In the genomic region with DNA sequence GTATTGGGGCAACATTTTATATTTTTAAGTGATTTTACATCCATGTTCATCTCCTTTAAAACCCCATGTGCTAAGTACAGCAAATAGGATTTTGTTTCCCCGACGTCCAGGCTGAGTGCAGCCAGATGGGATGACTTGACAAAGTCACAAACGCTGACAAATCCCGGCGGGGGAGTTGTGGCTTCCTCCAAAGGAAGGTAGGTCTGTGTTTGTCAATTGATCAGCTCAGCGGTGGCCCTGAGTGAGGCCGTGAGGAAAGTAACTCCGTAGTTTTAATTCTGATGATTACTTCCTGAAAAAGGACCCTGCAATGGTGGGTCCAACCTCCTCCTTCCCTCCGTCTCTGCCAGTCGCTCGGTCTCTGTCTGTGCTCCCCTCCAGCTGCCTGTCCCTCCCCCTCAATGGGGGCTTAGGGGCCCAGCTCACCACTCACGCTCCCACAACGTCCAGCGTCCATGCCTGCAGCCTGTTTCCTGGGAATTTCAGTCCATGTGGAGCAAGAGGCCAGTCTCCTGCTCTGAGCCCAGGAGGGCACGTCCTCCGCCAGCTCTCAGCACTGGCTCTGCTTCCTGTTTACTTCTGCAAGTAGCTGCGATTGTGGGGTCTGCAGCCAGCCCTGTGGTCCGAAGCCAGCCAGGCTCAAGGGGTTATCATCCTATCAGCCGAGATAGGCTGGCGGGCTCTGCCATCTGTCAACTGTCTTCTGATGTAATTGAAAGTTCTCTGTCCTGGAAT, we compare ENCODE assay signal across 14 cellular contexts.
A peak's percentile ranks its signal among the peaks of the same experiment; 100 is the strongest.
DNase-seq lines count a peak whose midpoint lies in the region; ATAC-seq and TF ChIP-seq lines count a peak whose summit lies in the region.
"Had no signal": no experiment of that assay in that cellular context is flagged by ENCODE, and none has a peak within 500 bp of the region (broad histone marks: within the 10 kb centered on the region; RNA-seq: fewer than 3 reads in every experiment).

No MANE protein-coding gene starts in this region.

- no peak overlapping the region for H2AK5ac ChIP-seq in mesendoderm (ENCODE audit: low read length)

- H3K18ac ChIP-seq in mesendoderm (ENCODE audit: low read length): peak overlapping the region; percentile 23

- TF ChIP-seq CTCF in mammary epithelial cell (conservative IDR thresholded peaks at IDR 0.05 in 1 of 2, IDR thresholded peaks at IDR 0.05 in 1 of 2; ENCODE audit: extremely low read depth in 1 of 2, insufficient read depth in 1 of 2, low read depth in 1 of 2, low read length in 2 of 2) (no peak), breast epithelium (IDR thresholded peaks at IDR 0.05) (no peak), endothelial cell (IDR thresholded peaks at IDR 0.05; ENCODE audit: unreplicated experiment) (no peak)

- H2AFZ ChIP-seq in mammary epithelial cell (ENCODE audit: low read depth, low read length): peak overlapping the region; percentile 36

- DNase-seq in mammary epithelial cell: no peak
- DNase-seq in breast epithelium (ENCODE audit: low spot score in 2 of 2): no peak
- DNase-seq in endothelial cell (ENCODE audit: low spot score): peak; percentile 33
- DNase-seq in mesendoderm: peak; percentile 89
- no peak for DNase-seq in activated T-cell treated with anti-CD3 and anti-CD28 coated beads, Interleukin-2, amount 50 U/mL, for 1 hour
- DNase-seq: DMS 273 treated with DMSO at 0.1 percent for 48 hours, NCI-H1417 had no signal

- H3K36me3 Mint-ChIP-seq in endothelial cell (ENCODE audit: low read depth, unreplicated experiment): no peaks in the 10 kb centered on the region

- H3K4me3 Mint-ChIP-seq in endothelial cell (ENCODE audit: unreplicated experiment): peak overlapping the region; percentile 45
- H3K4me3 Mint-ChIP-seq: T-helper 1 cell treated with Interleukin-12 subunit alpha and Interleukin-12 subunit beta and Interleukin-4 antibody, amounts not matched to agents 30 μg/mL and 1 μg/mL, for 36 hours had no signal

- peak overlapping the region; percentile 90 for H3K56ac ChIP-seq in mesendoderm (ENCODE audit: low read length)

- H2BK15ac ChIP-seq in mesendoderm (replicated peaks; ENCODE audit: low read depth): no peak overlapping the region

- H3K79me2 ChIP-seq in mammary epithelial cell (ENCODE audit: insufficient read depth, low read length) (no peaks in the 10 kb centered on the region), mesendoderm (ENCODE audit: control insufficient read depth, insufficient read depth, low read length) (no peaks in the 10 kb centered on the region)

- H4K20me1 ChIP-seq in mammary epithelial cell (ENCODE audit: insufficient read depth, low read length): no peaks in the 10 kb centered on the region

- H3K4ac ChIP-seq in mesendoderm (ENCODE audit: low read depth, low read length): peak overlapping the region; percentile 66

- H4K5ac ChIP-seq in mesendoderm (ENCODE audit: low read length): peak overlapping the region; percentile 50

- no peaks in the 10 kb centered on the region for H3K9me3 Mint-ChIP-seq in endothelial cell (ENCODE audit: unreplicated experiment)
- H3K9me3 Mint-ChIP-seq: T-helper 1 cell treated with Interleukin-12 subunit alpha and Interleukin-12 subunit beta and Interleukin-4 antibody, amounts not matched to agents 30 μg/mL and 1 μg/mL, for 36 hours had no signal

- no peaks in the 10 kb centered on the region for H3K79me1 ChIP-seq in mesendoderm (ENCODE audit: low read length)

- WGBS in mammary epithelial cell (ENCODE audit: low coverage, missing lambda C conversion rate): 10% methylated on average over 17 of the region's 20 CpGs
- WGBS in mesendoderm (ENCODE audit: extremely low coverage, insufficient coverage, low lambda C conversion rate): no CpG with 5 or more reads among the region's 20 CpGs

- intact Hi-C loops in mammary epithelial cell (cut with micrococcal nuclease): no loop called here
- intact Hi-C loops in breast epithelium (cut with DNase I; ENCODE audit: low total_unique reads): no loop called here

- dilution Hi-C loops in mammary epithelial cell (cut with HindIII; ENCODE audit: low sequenced_read_pairs): no loop called here

- in situ Hi-C loops in mammary epithelial cell (cut with MboI; ENCODE audit: low sequenced_read_pairs in 2 of 2): no loop called here

- no peak overlapping the region for H3K27ac ChIP-seq in mammary epithelial cell (ENCODE audit: insufficient read depth, low read depth, low read length)
- no peak overlapping the region for H3K27ac ChIP-seq in breast epithelium
- peak overlapping the region; percentile 25 for H3K27ac ChIP-seq in mesendoderm (ENCODE audit: low read depth, low read length)
- H3K27ac ChIP-seq: HL-60, neutrophil had no signal

- H3K36me3 ChIP-seq in mammary epithelial cell (ENCODE audit: insufficient read depth, low read length) (no peaks in the 10 kb centered on the region), breast epithelium (no peaks in the 10 kb centered on the region), mesendoderm (ENCODE audit: control insufficient read depth, insufficient read depth, low read length) (no peaks in the 10 kb centered on the region)
- H3K36me3 ChIP-seq: adrenal gland, neutrophil had no signal

- no peak overlapping the region for H2BK120ac ChIP-seq in mesendoderm (ENCODE audit: low read depth, low read length)

- H4K8ac ChIP-seq in mesendoderm (ENCODE audit: low read depth, low read length): no peak overlapping the region

- H3K9me3 ChIP-seq in mammary epithelial cell (replicated peaks; ENCODE audit: insufficient read depth, low read length): no peaks in the 10 kb centered on the region
- no peaks in the 10 kb centered on the region for H3K9me3 ChIP-seq in breast epithelium
- H3K9me3 ChIP-seq: adrenal gland, neutrophil had no signal

- H3K9ac ChIP-seq in mammary epithelial cell (ENCODE audit: insufficient read depth, low read length) (no peak overlapping the region), mesendoderm (ENCODE audit: low read length) (peak overlapping the region; percentile 67)

- H3K27me3 Mint-ChIP-seq in endothelial cell (ENCODE audit: unreplicated experiment): peaks cover 3% of the 10 kb centered on the region

- no peak overlapping the region for H3K4me3 ChIP-seq in mammary epithelial cell (replicated peaks in 1 of 3; ENCODE audit: insufficient read depth in 1 of 3, low read depth in 2 of 3, low read length in 3 of 3)
- no peak overlapping the region for H3K4me3 ChIP-seq in breast epithelium
- no peak overlapping the region for H3K4me3 ChIP-seq in mesendoderm (ENCODE audit: low read length)
- H3K4me3 ChIP-seq: adrenal gland had no signal

- H3K27me3 ChIP-seq in mammary epithelial cell (ENCODE audit: insufficient read depth, low read length) (peaks cover 1% of the 10 kb centered on the region), breast epithelium (peaks cover 0 to 89% of the 10 kb centered on the region in 2 donors), mesendoderm (ENCODE audit: insufficient read depth, low read length, poor library complexity) (no peaks in the 10 kb centered on the region)

- H3K23ac ChIP-seq in mesendoderm (ENCODE audit: low read length): peak overlapping the region; percentile 83

- TF ChIP-seq POLR2A in breast epithelium (IDR thresholded peaks at IDR 0.05): no peak

- peak overlapping the region; percentile 95 for H2BK5ac ChIP-seq in mesendoderm (ENCODE audit: low read length)

- no TSS peak for BruUV-seq in mammary epithelial cell (replicated peaks; lab: Mats Ljungman, UMichigan)

- H3K4me1 Mint-ChIP-seq in endothelial cell (ENCODE audit: unreplicated experiment): peaks cover 15% of the 10 kb centered on the region

- H3K4me1 ChIP-seq in mammary epithelial cell (ENCODE audit: insufficient read depth, low read length) (no peaks in the 10 kb centered on the region), breast epithelium (no peaks in the 10 kb centered on the region), mesendoderm (ENCODE audit: control insufficient read depth, low read depth, low read length) (peaks cover 10% of the 10 kb centered on the region)
- H3K4me1 ChIP-seq: adrenal gland had no signal

- CTCF ChIA-PET in mammary epithelial cell (lab: Charles Lee; ENCODE audit: low non-redundant PET): no interaction called here

- no peak for ATAC-seq in GM19035 (IDR thresholded peaks at IDR 0.05; ENCODE audit: unreplicated experiment)
- no peak for ATAC-seq in HG02981 (IDR thresholded peaks at IDR 0.05; ENCODE audit: unreplicated experiment)
- no peak for ATAC-seq in HG02571 (IDR thresholded peaks at IDR 0.05; ENCODE audit: unreplicated experiment)

- H3K27ac Mint-ChIP-seq in endothelial cell (ENCODE audit: unreplicated experiment): peak overlapping the region; percentile 92
- H3K27ac Mint-ChIP-seq: T-helper 1 cell treated with Interleukin-12 subunit alpha and Interleukin-12 subunit beta and Interleukin-4 antibody, amounts not matched to agents 30 μg/mL and 1 μg/mL, for 36 hours had no signal

- H3K4me2 ChIP-seq in mammary epithelial cell (ENCODE audit: insufficient read depth, low read depth, low read length) (no peak overlapping the region), mesendoderm (ENCODE audit: low read length) (peak overlapping the region; percentile 41)

Comparison
In these comparisons a context has a peak if more than half of its experiments do, and no peak if none do; other contexts are left out.
1. DNase-seq: peak in endothelial cell (single experiment) and mesendoderm (single experiment); none in mammary epithelial cell (single experiment), breast epithelium (0 of 2) and activated T-cell treated with anti-CD3 and anti-CD28 coated beads, Interleukin-2, amount 50 U/mL, for 1 hour (single experiment).